ENCODE assay signal across 8 cellular contexts in the genomic region with DNA sequence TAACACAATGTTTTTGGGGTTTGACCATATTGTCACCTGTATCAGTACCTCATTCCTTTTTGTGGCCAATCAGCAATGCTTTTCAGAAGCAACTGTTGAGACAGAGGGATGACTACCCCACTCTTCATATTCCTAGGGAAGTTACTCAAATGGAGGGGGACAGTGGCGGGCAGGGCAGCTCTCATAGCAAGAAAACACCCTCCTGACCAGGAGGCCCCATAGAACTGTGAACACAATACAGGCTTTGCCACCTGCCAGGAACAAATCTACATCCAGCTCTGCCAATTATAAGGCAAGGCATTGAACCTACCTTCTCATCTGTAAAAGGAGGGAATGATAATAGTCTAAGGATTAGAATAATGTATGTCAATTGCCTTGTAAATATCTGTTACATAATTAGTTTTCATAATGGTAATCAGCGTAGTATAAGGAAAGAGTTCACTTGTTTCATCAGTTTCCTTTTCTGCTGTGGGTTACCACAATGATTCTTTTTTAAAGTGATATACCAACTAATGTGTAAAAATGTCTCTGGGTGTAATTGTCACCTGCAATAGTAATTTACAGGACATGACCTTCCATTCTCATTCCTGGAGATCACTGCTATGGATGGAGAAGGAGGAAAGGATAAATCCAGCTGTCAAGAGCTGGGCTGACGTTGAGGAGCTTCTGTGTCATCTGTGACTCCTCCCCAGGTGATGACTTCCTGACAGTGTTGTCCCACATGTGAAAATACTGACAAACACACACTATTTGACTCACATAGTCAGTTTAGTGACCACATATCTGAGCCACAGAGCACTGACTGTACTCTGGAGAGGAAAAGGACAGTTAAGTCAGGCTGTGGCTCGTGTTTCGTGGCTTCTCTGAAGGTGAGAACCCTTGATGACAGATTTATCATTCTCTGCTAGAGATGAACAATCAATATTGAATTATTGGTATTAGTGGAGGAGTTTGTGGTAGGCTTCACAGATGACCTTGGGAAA. TPM values are rescaled to one million over a fixed set of nuclear protein-coding genes. Genes with fewer than 3 reads are reported as not detected.
DNase-seq lines count a peak whose midpoint lies in the region; ATAC-seq and TF ChIP-seq lines count a peak whose summit lies in the region.

No MANE protein-coding gene starts in this region.

- dilution Hi-C loops in IMR-90 (cut with HindIII; ENCODE audit: low sequenced_read_pairs, unreplicated experiment) = no loop called here

- no peak overlapping the region for H2BK15ac ChIP-seq in IMR-90 (ENCODE audit: low read depth, low read length)

- H3K27ac ChIP-seq in CD8-positive, alpha-beta memory T cell (ENCODE audit: low read depth, low read length) = peak overlapping the region; percentile 52
- no peak overlapping the region for H3K27ac ChIP-seq in IMR-90 (ENCODE audit: insufficient read depth, low read length)

- no peaks in the 10 kb centered on the region for H3K36me3 ChIP-seq in CD8-positive, alpha-beta memory T cell (ENCODE audit: insufficient read depth, low read length)
- no peaks in the 10 kb centered on the region for H3K36me3 ChIP-seq in IMR-90 (ENCODE audit: control insufficient read depth, insufficient read depth, low read length)

- H3K36me3 Mint-ChIP-seq in CD8-positive, alpha-beta memory T cell = no peaks in the 10 kb centered on the region
- no peaks in the 10 kb centered on the region for H3K36me3 Mint-ChIP-seq in progenitor cell of endocrine pancreas (ENCODE audit: insufficient read depth)

- in situ Hi-C loops in IMR-90 (cut with MboI; ENCODE audit: low sequenced_read_pairs) = no loop called here

- DNase-seq in CD8-positive, alpha-beta memory T cell = peak; percentile 14 to 74 (median 33)
- peak; percentile 30 for DNase-seq in IMR-90
- DNase-seq in activated effector memory CD4-positive, alpha-beta T cell treated with anti-CD3 and anti-CD28 coated beads, Interleukin-2, amount 50 U/mL, for 16 hours = peak; percentile 84
- DNase-seq in stimulated activated CD4-positive, alpha-beta T cell treated with anti-CD3 and anti-CD28 coated beads, TNF-alpha, amount 100 ng/mL, for 48 hours (ENCODE audit: low read depth in 3 of 3) = peak; percentile 51 to 67 (median 52)
- no peak for DNase-seq in progenitor cell of endocrine pancreas (ENCODE audit: low spot score, unreplicated experiment)
- no peak for DNase-seq in GOT3 (lab: John Stamatoyannopoulos, UW)
- no peak for DNase-seq in NCI-H446 (lab: John Stamatoyannopoulos, UW)

- peak overlapping the region; percentile 88 to 99 (median 98) for H3K27ac Mint-ChIP-seq in CD8-positive, alpha-beta memory T cell
- H3K27ac Mint-ChIP-seq in progenitor cell of endocrine pancreas = no peak overlapping the region

- H4K5ac ChIP-seq in IMR-90 (ENCODE audit: low read depth, low read length) = no peak overlapping the region

- H3K4ac ChIP-seq in IMR-90 (ENCODE audit: low read depth, low read length) = no peak overlapping the region

- H4K20me1 ChIP-seq in IMR-90 (ENCODE audit: insufficient read depth, low read length) = no peaks in the 10 kb centered on the region

- no peaks in the 10 kb centered on the region for H3K79me1 ChIP-seq in IMR-90 (ENCODE audit: low read depth in 1 of 2, low read length in 2 of 2)

- no peak overlapping the region for H3K18ac ChIP-seq in IMR-90 (ENCODE audit: low read depth, low read length)

- no peak overlapping the region for H2AK5ac ChIP-seq in IMR-90 (ENCODE audit: low read depth, low read length)

- no peak overlapping the region for H3K9ac ChIP-seq in IMR-90 (ENCODE audit: low read depth, low read length)

- no peak overlapping the region for H3K4me2 ChIP-seq in IMR-90 (ENCODE audit: low read depth, low read length)

- peaks cover 43% of the 10 kb centered on the region for H3K4me1 ChIP-seq in CD8-positive, alpha-beta memory T cell (ENCODE audit: insufficient read depth, low read length)
- peaks cover 5% of the 10 kb centered on the region; the same call in 1 of the 2 replicates for H3K4me1 ChIP-seq in IMR-90 (ENCODE audit: control insufficient read depth, insufficient read depth, low read length)

- H2AK9ac ChIP-seq in IMR-90 (replicated peaks; ENCODE audit: low read depth, low read length, poor library complexity) = no peak overlapping the region

- H3K9me3 Mint-ChIP-seq in CD8-positive, alpha-beta memory T cell = no peaks in the 10 kb centered on the region
- H3K9me3 Mint-ChIP-seq in progenitor cell of endocrine pancreas (ENCODE audit: low read depth) = no peaks in the 10 kb centered on the region

- ATAC-seq in GM21447 (IDR thresholded peaks at IDR 0.05; ENCODE audit: unreplicated experiment) = peak; percentile 93
- ATAC-seq in IMR-90 (ENCODE audit: low read depth) = no peak

- H3K14ac ChIP-seq in IMR-90 (replicated peaks; ENCODE audit: low read depth, low read length) = no peak overlapping the region

- 0 out of 2 replicates have a peak overlapping the region, but pooled peaks have one; percentile 15 for H3K23ac ChIP-seq in IMR-90 (ENCODE audit: low read depth, low read length)

- peak overlapping the region; percentile 51 for H3K4me3 ChIP-seq in CD8-positive, alpha-beta memory T cell (ENCODE audit: low read length)
- H3K4me3 ChIP-seq in IMR-90 (ENCODE audit: insufficient read depth, low read depth, low read length) = no peak overlapping the region

- no peak overlapping the region for H4K91ac ChIP-seq in IMR-90 (ENCODE audit: insufficient read depth, low read depth, low read length)

- BruUV-seq in IMR-90 (replicated peaks; lab: Mats Ljungman, UMichigan) = no TSS peak

- H3K4me3 Mint-ChIP-seq in CD8-positive, alpha-beta memory T cell = peak overlapping the region; percentile 63 to 86 (median 79)
- no peak overlapping the region for H3K4me3 Mint-ChIP-seq in progenitor cell of endocrine pancreas (ENCODE audit: low read depth)

- CTCF ChIA-PET in CD8-positive, alpha-beta memory T cell (lab: Charles Lee) = interaction anchor here (1.0 to 1.3 kb wide), 3 partner anchors 35 to 91 kb away, joined by 3 read pairs; partner anchors contain the start of gene MALT1
- CTCF ChIA-PET in IMR-90 (lab: Yijun Ruan, JAX) = no interaction called here

- H3K27me3 Mint-ChIP-seq in CD8-positive, alpha-beta memory T cell = no peaks in the 10 kb centered on the region
- peaks cover 41% of the 10 kb centered on the region for H3K27me3 Mint-ChIP-seq in progenitor cell of endocrine pancreas

- intact Hi-C loops in IMR-90 (cut with micrococcal nuclease) = no loop called here

- TF ChIP-seq CTCF in IMR-90 (conservative IDR thresholded peaks at IDR 0.05; ENCODE audit: low read depth, low read length) (no peak), progenitor cell of endocrine pancreas (IDR thresholded peaks at IDR 0.05; ENCODE audit: unreplicated experiment) (no peak)

- peaks cover 3% of the 10 kb centered on the region; the same call in 1 of the 2 replicates for H3K9me1 ChIP-seq in IMR-90 (ENCODE audit: insufficient read depth, low read length)

- WGBS in IMR-90 (ENCODE audit: extremely low coverage in 2 of 2, insufficient read length in 1 of 2), 2 experiments = no CpG with 5 or more reads among the region's 5 CpGs

- no peak overlapping the region for H3K56ac ChIP-seq in IMR-90 (ENCODE audit: extremely low read depth, insufficient read depth, low read length)

- no peaks in the 10 kb centered on the region for H3K9me3 ChIP-seq in CD8-positive, alpha-beta memory T cell (ENCODE audit: low read length)
- H3K9me3 ChIP-seq in IMR-90 (ENCODE audit: control insufficient read depth, insufficient read depth, low read length) = no peaks in the 10 kb centered on the region

- H3K4me1 Mint-ChIP-seq in CD8-positive, alpha-beta memory T cell = peaks cover 31 to 48% (median 44%) of the 10 kb centered on the region in 3 donors
- H3K4me1 Mint-ChIP-seq in progenitor cell of endocrine pancreas (ENCODE audit: low read depth) = peaks cover 4% of the 10 kb centered on the region

- H2BK120ac ChIP-seq in IMR-90 (ENCODE audit: low read depth, low read length) = no peak overlapping the region

- TF ChIP-seq RAD21 in IMR-90 (IDR thresholded peaks at IDR 0.05; ENCODE audit: low read length) = no peak

- H2BK20ac ChIP-seq in IMR-90 (ENCODE audit: low read depth, low read length) = no peak overlapping the region

- H3K27me3 ChIP-seq in CD8-positive, alpha-beta memory T cell (ENCODE audit: insufficient read depth, low read length, poor library complexity, severe bottlenecking) = no peaks in the 10 kb centered on the region
- H3K27me3 ChIP-seq in IMR-90 (ENCODE audit: control insufficient read depth, insufficient read depth, low read length) = peaks cover 7% of the 10 kb centered on the region

- TF ChIP-seq POLR2A in IMR-90 (IDR thresholded peaks at IDR 0.05; ENCODE audit: low read depth, low read length) = no peak

- H2AFZ ChIP-seq in IMR-90 (replicated peaks; ENCODE audit: low read length, poor library complexity) = no peak overlapping the region

- POLR2A ChIA-PET in CD8-positive, alpha-beta memory T cell (lab: Charles Lee) = interaction anchor here (1.7 kb wide), 1 partner anchor 56 kb away, joined by 11 read pairs; the partner anchor contains the start of gene MALT1
- POLR2A ChIA-PET in IMR-90 (lab: Charles Lee; ENCODE audit: unreplicated experiment) = no interaction called here

- no peak overlapping the region for H4K8ac ChIP-seq in IMR-90 (ENCODE audit: low read depth in 2 of 2, low read length in 2 of 2)

- H2BK5ac ChIP-seq in IMR-90 (ENCODE audit: low read depth, low read length, poor library complexity, severe bottlenecking) = no peak overlapping the region

TF ChIP-seq in IMR-90, 13 proteins besides CTCF, POLR2A, EP300 and RAD21 (continues in another document):
- TF ChIP-seq CEBPB (IDR thresholded peaks at IDR 0.05; ENCODE audit: low read depth, low read length) (no peak), SMC3 (IDR thresholded peaks at IDR 0.05; ENCODE audit: low read depth, low read length) (no peak), CHD1 (IDR thresholded peaks at IDR 0.05; ENCODE audit: low read depth, low read length) (no peak), NFE2L2 (IDR thresholded peaks at IDR 0.05; ENCODE audit: low read depth, low read length) (no peak), MAZ (IDR thresholded peaks at IDR 0.05; ENCODE audit: borderline replicate concordance, low read depth, low read length) (no peak), BHLHE40 (IDR thresholded peaks at IDR 0.05; ENCODE audit: low read depth, low read length) (no peak), MAFK (IDR thresholded peaks at IDR 0.05; ENCODE audit: low read depth, low read length) (no peak)

RNA-seq across cellular contexts. Expression of gene ALPK2, which starts 13.4 kb away (rescaled TPM):
- total RNA-seq in CD8-positive, alpha-beta memory T cell = under 1 TPM; 0.38 to 0.55 TPM
- polyA plus RNA-seq in CD8-positive, alpha-beta memory T cell = 0.21 TPM
- total RNA-seq in IMR-90 (2012; rRNA removed) = 81.7 and 89.1 TPM in 2 replicates
- 28.0 and 33.7 TPM in 2 replicates for polyA plus RNA-seq in IMR-90 (2012; rRNA removed)
- 4.9 and 5.7 TPM in 2 replicates for polyA plus RNA-seq in IMR-90 (2012; cell fraction: cytosol; rRNA removed)
- 29.8 and 206 TPM in 2 replicates for polyA plus RNA-seq in IMR-90 (2012; cell fraction: nucleus; rRNA removed; ENCODE audit: low replicate concordance)
- total RNA-seq in progenitor cell of endocrine pancreas = 0.26 and 0.29 TPM in 2 replicates

RNA-seq across cellular contexts. Expression of gene MALT1, which starts 55.8 kb away (rescaled TPM):
- total RNA-seq in CD8-positive, alpha-beta memory T cell = 10 to 100 TPM; 33.1 to 35.8 TPM
- polyA plus RNA-seq in CD8-positive, alpha-beta memory T cell = 41.4 TPM
- total RNA-seq in IMR-90 (2012; rRNA removed) (25.3 and 25.8 TPM in 2 replicates), progenitor cell of endocrine pancreas (14.1 and 14.9 TPM in 2 replicates)
- polyA plus RNA-seq in IMR-90 (2012; rRNA removed) = 6.8 and 8.3 TPM in 2 replicates
- polyA plus RNA-seq in IMR-90 (2012; cell fraction: cytosol; rRNA removed) = 1.4 and 1.9 TPM in 2 replicates
- 2.6 and 17.9 TPM in 2 replicates for polyA plus RNA-seq in IMR-90 (2012; cell fraction: nucleus; rRNA removed; ENCODE audit: low replicate concordance)

Comparison
In these comparisons a context has a peak if more than half of its experiments do, and no peak if none do; other contexts are left out.
1. DNase-seq: peak in CD8-positive, alpha-beta memory T cell (5 of 5), IMR-90 (single experiment), activated effector memory CD4-positive, alpha-beta T cell treated with anti-CD3 and anti-CD28 coated beads, Interleukin-2, amount 50 U/mL, for 16 hours (single experiment) and stimulated activated CD4-positive, alpha-beta T cell treated with anti-CD3 and anti-CD28 coated beads, TNF-alpha, amount 100 ng/mL, for 48 hours (3 of 3); none in progenitor cell of endocrine pancreas (single experiment), GOT3 (single experiment) and NCI-H446 (0 of 2).
2. RNA of gene ALPK2, which starts 13.4 kb away (total RNA-seq): 81.7 to 89.1 TPM in IMR-90; 0.38 to 0.55 TPM in CD8-positive, alpha-beta memory T cell and 0.26 to 0.29 TPM in progenitor cell of endocrine pancreas; every median in the first group is over 10 times any median in the second.